18 cellular contexts compared by ENCODE assay signal in the genomic region with DNA sequence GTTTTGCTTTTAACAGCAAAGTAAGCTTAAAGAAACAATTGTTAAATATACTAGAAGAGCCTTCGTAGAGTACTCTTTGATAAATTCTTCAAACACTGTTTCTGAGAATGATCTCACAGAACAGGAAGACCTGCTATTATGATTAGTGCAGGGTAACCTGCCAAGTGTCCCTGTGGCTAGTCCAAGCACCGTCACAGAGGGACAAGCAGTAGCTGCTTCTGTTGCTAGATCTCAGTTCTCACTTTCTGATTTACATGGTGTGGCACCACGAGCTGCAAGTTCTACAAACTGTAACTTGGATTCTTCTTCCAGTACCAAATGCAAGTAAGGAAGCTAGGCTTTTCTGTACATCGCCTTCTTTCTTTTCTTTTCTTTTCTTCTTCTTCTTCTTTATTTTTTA.
DNase-seq lines count a peak whose midpoint lies in the region; ATAC-seq, FAIRE-seq and TF ChIP-seq lines count a peak whose summit lies in the region.
"Had no signal": no experiment of that assay in that cellular context is flagged by ENCODE, and none has a peak within 500 bp of the region (broad histone marks: within the 10 kb centered on the region; RNA-seq: fewer than 3 reads in every experiment).

No MANE protein-coding gene starts in this region.

- BruUV-seq in GM12878 (replicated peaks; lab: Mats Ljungman, UMichigan): no TSS peak

- peak overlapping the region; percentile 73 for H3K27ac ChIP-seq in GM12878 (ENCODE audit: control insufficient read depth, insufficient read depth)
- H3K27ac ChIP-seq in suprapubic skin: no peak overlapping the region
- H3K27ac ChIP-seq: heart left ventricle, sigmoid colon had no signal

- H2AFZ ChIP-seq in GM12878 (ENCODE audit: control insufficient read depth, low read depth, low read length): peak overlapping the region; percentile 1; the same call in 1 of the 2 replicates

- H3K9ac ChIP-seq in GM12878 (ENCODE audit: control insufficient read depth, insufficient read depth, low read length): peak overlapping the region; percentile 3

- peak; percentile 86 for ATAC-seq in GM19395 (IDR thresholded peaks at IDR 0.05; ENCODE audit: unreplicated experiment)
- peak; percentile 64 for ATAC-seq in HG03159 (IDR thresholded peaks at IDR 0.05; ENCODE audit: unreplicated experiment)
- ATAC-seq in GM12878: peak; percentile 99
- no peak for ATAC-seq in HG03457 (IDR thresholded peaks at IDR 0.05; ENCODE audit: unreplicated experiment)
- ATAC-seq in GM19463 (IDR thresholded peaks at IDR 0.05; ENCODE audit: unreplicated experiment): no peak
- ATAC-seq: activated CD8-positive, alpha-beta T cell treated with anti-CD3 and anti-CD28 coated beads, Interleukin-2, amount 10 ng/mL, durations not matched to agents 7 days and 5 days; activated T-cell treated with anti-CD3 and anti-CD28 coated beads, Interleukin-2, amount 50 U/mL, for 72 hours; effector memory CD8-positive, alpha-beta T cell; stimulated activated naive CD8-positive, alpha-beta T cell treated with anti-CD3 and anti-CD28 coated beads, Interleukin-15, Interleukin-2, amounts not matched to agents 100 U/mL and 50 U/mL, for 24 hours had no signal

- FAIRE-seq in GM12892 (lab: Jason Lieb, UNC): peak; percentile 91
- FAIRE-seq in GM12878 (lab: Jason Lieb, UNC): peak; percentile 61

- CTCF ChIA-PET in GM12878 (lab: Yijun Ruan, JAX): interaction anchor here (0.7 to 4.5 kb wide), 12 partner anchors 8 to 233 kb away, joined by 3 to 49 read pairs (median 3); no protein-coding TSS in a partner anchor

- intact Hi-C loops in GM12878 (cut with micrococcal nuclease; ENCODE audit: unreplicated experiment): loop anchor here (5.0 kb wide), 1 partner anchor 76 kb away; no protein-coding TSS in a partner anchor

- H3K36me3 ChIP-seq in GM12878 (ENCODE audit: control insufficient read depth in 2 of 2, insufficient read depth in 2 of 2, low read length in 1 of 2): peaks cover 0 to 3% of the 10 kb centered on the region in 2 experiments; a peak in 1 of 4 replicates
- no peaks in the 10 kb centered on the region for H3K36me3 ChIP-seq in suprapubic skin
- H3K36me3 ChIP-seq: heart left ventricle, sigmoid colon had no signal

- H3K4me3 ChIP-seq in GM12878: no peak overlapping the region
- H3K4me3 ChIP-seq in suprapubic skin: no peak overlapping the region
- H3K4me3 ChIP-seq: heart left ventricle, sigmoid colon had no signal

- RAD21 ChIA-PET in GM12878 (lab: Charles Lee; ENCODE audit: unreplicated experiment): interaction anchor here (0.8 to 3.6 kb wide), 24 partner anchors 8 to 342 kb away, joined by 3 to 24 read pairs (median 5); no protein-coding TSS in a partner anchor

- H3K27me3 ChIP-seq in GM12878 (replicated peaks in 1 of 2; ENCODE audit: control insufficient read depth in 2 of 2, insufficient read depth in 2 of 2, low read length in 1 of 2) (no peaks in the 10 kb centered on the region), suprapubic skin (no peaks in the 10 kb centered on the region)
- H3K27me3 ChIP-seq: heart left ventricle, sigmoid colon had no signal

- POLR2A ChIA-PET in GM12878 (lab: Charles Lee): interaction anchor here (0.6 to 2.9 kb wide), 10 partner anchors 10 to 1812 kb away, joined by 3 to 16 read pairs (median 4); no protein-coding TSS in a partner anchor

- in situ Hi-C loops in GM12878 (cut with MboI): no loop called here

- no peak for DNase-seq in GM12892 (ENCODE audit: insufficient read length)
- peak; percentile 68 for DNase-seq in GM12878 (ENCODE audit: low read depth, low spot score)
- no peak for DNase-seq in suprapubic skin (ENCODE audit: low spot score in 2 of 2)
- no peak for DNase-seq in kidney tubule cell (ENCODE audit: low spot score)
- DNase-seq: activated CD8-positive, alpha-beta T cell treated with anti-CD3 and anti-CD28 coated beads, Interleukin-2, amount 10 ng/mL, durations not matched to agents 7 days and 5 days; activated T-cell treated with anti-CD3 and anti-CD28 coated beads, Interleukin-2, amount 50 U/mL, for 72 hours; DMS53; effector memory CD8-positive, alpha-beta T cell; heart left ventricle; mammary epithelial cell; NCI-H2029 treated with DMSO at 0.1 percent for 48 hours; sigmoid colon; stimulated activated naive CD8-positive, alpha-beta T cell treated with anti-CD3 and anti-CD28 coated beads, Interleukin-15, Interleukin-2, amounts not matched to agents 100 U/mL and 50 U/mL, for 24 hours; trophoblast cell had no signal

- TF ChIP-seq RAD21 in GM12878 (IDR thresholded peaks at IDR 0.05; ENCODE audit: insufficient read depth, low read depth, low read length): no peak

- H3K4me1 ChIP-seq in GM12878 (ENCODE audit: control insufficient read depth, insufficient read depth, low read length) (peaks cover 25% of the 10 kb centered on the region), suprapubic skin (no peaks in the 10 kb centered on the region)
- H3K4me1 ChIP-seq: sigmoid colon had no signal

- peaks cover 45% of the 10 kb centered on the region for H3K79me2 ChIP-seq in GM12878 (ENCODE audit: control insufficient read depth, insufficient read depth, low read length)

- SMC1A ChIA-PET in GM12878 (lab: Charles Lee; ENCODE audit: uncharacterized antibody, unreplicated experiment): interaction anchor here (0.7 to 4.7 kb wide), 30 partner anchors 8 to 185 kb away, joined by 3 to 61 read pairs (median 6); no protein-coding TSS in a partner anchor

- no peaks in the 10 kb centered on the region for H4K20me1 ChIP-seq in GM12878 (ENCODE audit: control insufficient read depth, insufficient read depth)

- H3K9me3 ChIP-seq in GM12878 (replicated peaks; ENCODE audit: control insufficient read depth, insufficient read depth, low read length) (no peaks in the 10 kb centered on the region; the same call in 1 of the 3 replicates), suprapubic skin (no peaks in the 10 kb centered on the region)
- H3K9me3 ChIP-seq: heart left ventricle, sigmoid colon had no signal

- TF ChIP-seq EP300 in GM12878 (IDR thresholded peaks at IDR 0.05; ENCODE audit: borderline replicate concordance in 1 of 2, control insufficient read depth in 1 of 2, low read depth in 2 of 2, low read length in 2 of 2) (peak in 1 of 2 experiments; percentile 45; a peak in 1 of 4 replicates), suprapubic skin (IDR thresholded peaks at IDR 0.05) (no peak)

- TF ChIP-seq CTCF in GM12878 (IDR thresholded peaks at IDR 0.05 in 2 of 3, conservative IDR thresholded peaks at IDR 0.05 in 1 of 3; ENCODE audit: control insufficient read depth in 2 of 3, extremely low read depth in 1 of 3, insufficient read depth in 1 of 3, low read depth in 3 of 3, low read length in 3 of 3): no peak
- TF ChIP-seq CTCF in suprapubic skin (IDR thresholded peaks at IDR 0.05): no peak

- 9% methylated on average over 4 of the region's 4 CpGs for WGBS in GM12878 (ENCODE audit: insufficient coverage, insufficient replicate concordance, low lambda C conversion rate, missing lambda C conversion rate)
- WGBS in suprapubic skin: 66% methylated on average over 4 of the region's 4 CpGs

- H3K4me2 ChIP-seq in GM12878 (ENCODE audit: control insufficient read depth, insufficient read depth): peak overlapping the region; percentile 3

- TF ChIP-seq POLR2A in GM12892 (IDR thresholded peaks at IDR 0.05; ENCODE audit: low read depth, low read length): no peak
- TF ChIP-seq POLR2A in GM12878 (IDR thresholded peaks at IDR 0.05; ENCODE audit: low read depth, low read length): peak; percentile 49
- no peak for TF ChIP-seq POLR2A in suprapubic skin (IDR thresholded peaks at IDR 0.05)

TF ChIP-seq in GM12878, 131 proteins besides CTCF, POLR2A, EP300 and RAD21 (continues in another document):
- TF ChIP-seq ZNF207 (IDR thresholded peaks at IDR 0.05; ENCODE audit: borderline replicate concordance) (no peak), SP1 (IDR thresholded peaks at IDR 0.05; ENCODE audit: low read depth, low read length) (no peak), ZNF384 (IDR thresholded peaks at IDR 0.05; ENCODE audit: borderline replicate concordance, low read depth, low read length) (no peak)
- TF ChIP-seq, protein P1, sequence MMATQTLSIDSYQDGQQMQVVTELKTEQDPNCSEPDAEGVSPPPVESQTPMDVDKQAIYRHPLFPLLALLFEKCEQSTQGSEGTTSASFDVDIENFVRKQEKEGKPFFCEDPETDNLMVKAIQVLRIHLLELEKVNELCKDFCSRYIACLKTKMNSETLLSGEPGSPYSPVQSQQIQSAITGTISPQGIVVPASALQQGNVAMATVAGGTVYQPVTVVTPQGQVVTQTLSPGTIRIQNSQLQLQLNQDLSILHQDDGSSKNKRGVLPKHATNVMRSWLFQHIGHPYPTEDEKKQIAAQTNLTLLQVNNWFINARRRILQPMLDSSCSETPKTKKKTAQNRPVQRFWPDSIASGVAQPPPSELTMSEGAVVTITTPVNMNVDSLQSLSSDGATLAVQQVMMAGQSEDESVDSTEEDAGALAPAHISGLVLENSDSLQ (IDR thresholded peaks at IDR 0.05): no peak
- TF ChIP-seq, protein P2, sequence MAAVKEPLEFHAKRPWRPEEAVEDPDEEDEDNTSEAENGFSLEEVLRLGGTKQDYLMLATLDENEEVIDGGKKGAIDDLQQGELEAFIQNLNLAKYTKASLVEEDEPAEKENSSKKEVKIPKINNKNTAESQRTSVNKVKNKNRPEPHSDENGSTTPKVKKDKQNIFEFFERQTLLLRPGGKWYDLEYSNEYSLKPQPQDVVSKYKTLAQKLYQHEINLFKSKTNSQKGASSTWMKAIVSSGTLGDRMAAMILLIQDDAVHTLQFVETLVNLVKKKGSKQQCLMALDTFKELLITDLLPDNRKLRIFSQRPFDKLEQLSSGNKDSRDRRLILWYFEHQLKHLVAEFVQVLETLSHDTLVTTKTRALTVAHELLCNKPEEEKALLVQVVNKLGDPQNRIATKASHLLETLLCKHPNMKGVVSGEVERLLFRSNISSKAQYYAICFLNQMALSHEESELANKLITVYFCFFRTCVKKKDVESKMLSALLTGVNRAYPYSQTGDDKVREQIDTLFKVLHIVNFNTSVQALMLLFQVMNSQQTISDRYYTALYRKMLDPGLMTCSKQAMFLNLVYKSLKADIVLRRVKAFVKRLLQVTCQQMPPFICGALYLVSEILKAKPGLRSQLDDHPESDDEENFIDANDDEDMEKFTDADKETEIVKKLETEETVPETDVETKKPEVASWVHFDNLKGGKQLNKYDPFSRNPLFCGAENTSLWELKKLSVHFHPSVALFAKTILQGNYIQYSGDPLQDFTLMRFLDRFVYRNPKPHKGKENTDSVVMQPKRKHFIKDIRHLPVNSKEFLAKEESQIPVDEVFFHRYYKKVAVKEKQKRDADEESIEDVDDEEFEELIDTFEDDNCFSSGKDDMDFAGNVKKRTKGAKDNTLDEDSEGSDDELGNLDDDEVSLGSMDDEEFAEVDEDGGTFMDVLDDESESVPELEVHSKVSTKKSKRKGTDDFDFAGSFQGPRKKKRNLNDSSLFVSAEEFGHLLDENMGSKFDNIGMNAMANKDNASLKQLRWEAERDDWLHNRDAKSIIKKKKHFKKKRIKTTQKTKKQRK (IDR thresholded peaks at IDR 0.05; ENCODE audit: low read depth, low read length): no peak

Comparison
In these comparisons a context has a peak if more than half of its experiments do, and no peak if none do; other contexts are left out.
1. ATAC-seq: peak in GM19395 (single experiment), HG03159 (single experiment) and GM12878 (single experiment); none in HG03457 (single experiment) and GM19463 (single experiment).